1 cellular context compared by ENCODE assay signal in the genomic region with DNA sequence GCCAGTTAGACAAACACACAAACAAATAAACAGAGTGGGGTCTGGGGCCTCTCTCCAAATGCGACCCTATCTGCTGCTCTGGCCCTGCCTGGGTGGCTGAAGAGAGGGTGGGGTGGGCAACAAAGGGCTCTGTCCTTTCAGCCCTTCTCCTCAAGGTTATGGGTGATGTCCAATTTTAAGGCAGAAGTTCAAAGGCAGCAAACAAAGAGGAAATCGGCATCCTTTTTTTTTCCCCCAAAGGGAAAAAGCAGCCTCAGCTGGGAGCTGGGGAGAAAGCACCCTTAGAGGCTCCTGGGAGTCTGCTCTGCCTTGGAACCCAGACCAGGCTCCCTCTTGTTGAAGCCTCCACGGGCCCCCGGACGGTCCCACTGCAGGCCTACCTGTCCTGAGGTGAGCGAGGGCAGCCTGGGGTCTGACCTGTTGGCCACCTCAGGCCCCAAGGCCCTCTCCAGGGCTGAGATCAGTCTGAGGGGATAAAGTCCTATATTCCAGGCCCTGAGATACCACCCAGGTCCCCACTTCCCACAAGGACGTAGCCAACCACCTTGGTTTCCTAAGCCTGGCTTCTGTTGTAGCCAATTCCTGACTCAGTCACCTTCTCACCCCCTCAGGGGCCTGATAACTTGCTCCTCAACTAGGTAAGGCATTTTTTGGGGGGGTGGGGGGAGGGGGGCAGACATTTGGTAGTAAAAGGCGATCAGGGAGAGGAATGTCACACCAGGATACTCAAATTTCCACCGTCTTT.
TF ChIP-seq lines count a peak whose summit lies in the region.

No MANE protein-coding gene starts in this region.

TF ChIP-seq in HEK293, 187 proteins besides CTCF, POLR2A, EP300 and RAD21 (continued from another document):
- TF ChIP-seq, protein P1, sequence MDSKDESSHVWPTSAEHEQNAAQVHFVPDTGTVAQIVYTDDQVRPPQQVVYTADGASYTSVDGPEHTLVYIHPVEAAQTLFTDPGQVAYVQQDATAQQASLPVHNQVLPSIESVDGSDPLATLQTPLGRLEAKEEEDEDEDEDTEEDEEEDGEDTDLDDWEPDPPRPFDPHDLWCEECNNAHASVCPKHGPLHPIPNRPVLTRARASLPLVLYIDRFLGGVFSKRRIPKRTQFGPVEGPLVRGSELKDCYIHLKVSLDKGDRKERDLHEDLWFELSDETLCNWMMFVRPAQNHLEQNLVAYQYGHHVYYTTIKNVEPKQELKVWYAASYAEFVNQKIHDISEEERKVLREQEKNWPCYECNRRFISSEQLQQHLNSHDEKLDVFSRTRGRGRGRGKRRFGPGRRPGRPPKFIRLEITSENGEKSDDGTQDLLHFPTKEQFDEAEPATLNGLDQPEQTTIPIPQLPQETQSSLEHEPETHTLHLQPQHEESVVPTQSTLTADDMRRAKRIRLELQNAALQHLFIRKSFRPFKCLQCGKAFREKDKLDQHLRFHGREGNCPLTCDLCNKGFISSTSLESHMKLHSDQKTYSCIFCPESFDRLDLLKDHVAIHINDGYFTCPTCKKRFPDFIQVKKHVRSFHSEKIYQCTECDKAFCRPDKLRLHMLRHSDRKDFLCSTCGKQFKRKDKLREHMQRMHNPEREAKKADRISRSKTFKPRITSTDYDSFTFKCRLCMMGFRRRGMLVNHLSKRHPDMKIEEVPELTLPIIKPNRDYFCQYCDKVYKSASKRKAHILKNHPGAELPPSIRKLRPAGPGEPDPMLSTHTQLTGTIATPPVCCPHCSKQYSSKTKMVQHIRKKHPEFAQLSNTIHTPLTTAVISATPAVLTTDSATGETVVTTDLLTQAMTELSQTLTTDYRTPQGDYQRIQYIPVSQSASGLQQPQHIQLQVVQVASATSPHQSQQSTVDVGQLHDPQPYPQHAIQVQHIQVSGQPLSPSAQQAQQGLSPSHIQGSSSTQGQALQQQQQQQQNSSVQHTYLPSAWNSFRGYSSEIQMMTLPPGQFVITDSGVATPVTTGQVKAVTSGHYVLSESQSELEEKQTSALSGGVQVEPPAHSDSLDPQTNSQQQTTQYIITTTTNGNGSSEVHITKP (tag by site-specific recombination; IDR thresholded peaks at IDR 0.05), result 0 out of 2 replicates have a peak, but pooled peaks have one; percentile 32
TF ChIP-seq in HEK293: peak in this region for 5.
